15 cellular contexts compared by ENCODE assay signal in the genomic region with DNA sequence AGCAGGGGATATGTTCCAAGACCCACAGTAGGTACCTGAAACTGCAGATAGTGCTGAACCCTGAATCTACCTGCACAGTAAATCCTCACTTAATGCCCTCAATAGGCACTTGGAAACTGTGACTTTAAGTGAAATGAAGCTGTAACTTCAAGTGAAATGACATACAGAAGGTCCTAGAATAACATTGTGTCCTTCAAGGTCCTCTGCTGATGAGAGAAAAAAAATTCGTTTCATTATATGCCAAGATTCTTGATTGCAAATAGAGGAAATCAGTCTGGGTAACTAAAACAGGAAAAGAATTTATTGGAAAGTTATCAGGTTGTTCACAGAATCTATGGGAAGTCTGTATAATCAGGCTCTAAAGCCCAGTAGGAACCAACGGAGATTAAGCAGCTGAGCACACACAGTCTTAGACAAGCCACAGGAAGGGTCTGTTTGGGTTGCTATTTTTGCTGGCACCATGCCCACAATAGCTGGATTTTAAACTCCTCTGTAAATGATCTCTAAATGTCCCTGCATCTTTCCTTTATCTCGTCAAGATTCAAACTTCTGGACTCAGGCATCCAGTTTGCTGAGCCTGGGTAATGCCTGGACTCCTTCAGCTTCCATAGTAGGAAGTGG. TPM values are rescaled to one million over a fixed set of nuclear protein-coding genes. Genes with fewer than 3 reads are reported as not detected.
DNase-seq lines count a peak whose midpoint lies in the region; ATAC-seq and TF ChIP-seq lines count a peak whose summit lies in the region.
"Had no signal": no experiment of that assay in that cellular context is flagged by ENCODE, and none has a peak within 500 bp of the region (broad histone marks: within the 10 kb centered on the region; RNA-seq: fewer than 3 reads in every experiment).

No MANE protein-coding gene starts in this region.

- no peaks in the 10 kb centered on the region for H4K20me1 ChIP-seq in IMR-90 (ENCODE audit: insufficient read depth, low read length)

- 0 out of 2 replicates have a peak, but pooled peaks cover 3% of the 10 kb centered on the region for H3K9me1 ChIP-seq in IMR-90 (ENCODE audit: insufficient read depth, low read length)

- no peak overlapping the region for H2BK15ac ChIP-seq in IMR-90 (ENCODE audit: low read depth, low read length)

- no peak overlapping the region for H2BK20ac ChIP-seq in IMR-90 (ENCODE audit: low read depth, low read length)

- H3K4me3 Mint-ChIP-seq in chondrocyte (ENCODE audit: unreplicated experiment): no peak overlapping the region
- no peak overlapping the region for H3K4me3 Mint-ChIP-seq in mesothelial cell of epicardium
- H3K4me3 Mint-ChIP-seq: CD4-positive, alpha-beta T cell; immature natural killer cell; naive B cell; T-cell had no signal

- no peak for TF ChIP-seq EP300 in transverse colon (IDR thresholded peaks at IDR 0.05; ENCODE audit: low read depth)

- H3K27me3 ChIP-seq in IMR-90 (ENCODE audit: control insufficient read depth, insufficient read depth, low read length): no peaks in the 10 kb centered on the region
- no peaks in the 10 kb centered on the region for H3K27me3 ChIP-seq in transverse colon
- H3K27me3 ChIP-seq: tibial artery had no signal

- no peak overlapping the region for H2BK5ac ChIP-seq in IMR-90 (ENCODE audit: low read depth, low read length, poor library complexity, severe bottlenecking)

- no peak overlapping the region for H3K4ac ChIP-seq in IMR-90 (ENCODE audit: low read depth, low read length)

- H3K4me2 ChIP-seq in IMR-90 (ENCODE audit: low read depth, low read length): no peak overlapping the region

- TF ChIP-seq POLR2A in IMR-90 (IDR thresholded peaks at IDR 0.05; ENCODE audit: low read depth, low read length) (no peak), transverse colon (IDR thresholded peaks at IDR 0.05) (no peak)

- peaks cover 0 to 5% of the 10 kb centered on the region in 2 experiments; a peak in 2 of 4 replicates for H3K79me1 ChIP-seq in IMR-90 (ENCODE audit: low read depth in 1 of 2, low read length in 2 of 2)

- H3K4me1 ChIP-seq in IMR-90 (ENCODE audit: control insufficient read depth, insufficient read depth, low read length) (peaks cover 4% of the 10 kb centered on the region), transverse colon (no peaks in the 10 kb centered on the region)
- H3K4me1 ChIP-seq: tibial artery had no signal

- H3K27me3 Mint-ChIP-seq in chondrocyte (ENCODE audit: low read depth) (no peaks in the 10 kb centered on the region), mesothelial cell of epicardium (ENCODE audit: low read depth) (no peaks in the 10 kb centered on the region)
- H3K27me3 Mint-ChIP-seq: CD4-positive, alpha-beta T cell; naive B cell; T-cell had no signal

- TF ChIP-seq CTCF in IMR-90 (conservative IDR thresholded peaks at IDR 0.05; ENCODE audit: low read depth, low read length) (no peak), chondrocyte (IDR thresholded peaks at IDR 0.05) (no peak), mesothelial cell of epicardium (IDR thresholded peaks at IDR 0.05; ENCODE audit: unreplicated experiment) (no peak), transverse colon (IDR thresholded peaks at IDR 0.05) (no peak)

- POLR2A ChIA-PET in IMR-90 (lab: Charles Lee; ENCODE audit: unreplicated experiment): no interaction called here

- no CpG with 5 or more reads among the region's 3 CpGs for WGBS in IMR-90 (ENCODE audit: extremely low coverage in 2 of 2, insufficient read length in 1 of 2), 2 experiments
- WGBS in transverse colon (ENCODE audit: low coverage in 1 of 2), 2 donors: 10 to 45% methylated on average over 2 to 3 of the region's 3 CpGs

- intact Hi-C loops in IMR-90 (cut with micrococcal nuclease) (no loop called here), transverse colon (cut with DNase I; ENCODE audit: low total_unique reads) (no loop called here)

- peak overlapping the region; percentile 38 for H3K27ac Mint-ChIP-seq in chondrocyte (ENCODE audit: unreplicated experiment)
- H3K27ac Mint-ChIP-seq in mesothelial cell of epicardium: peak overlapping the region; percentile 52
- H3K27ac Mint-ChIP-seq: CD4-positive, alpha-beta T cell; immature natural killer cell; naive B cell; T-cell had no signal

- DNase-seq in IMR-90 (peak; percentile 35), NCI-H2196 treated with DMSO at 0.1 percent for 48 hours (lab: John Stamatoyannopoulos, UW; ENCODE audit: unreplicated experiment) (peak; percentile 6), chondrocyte (ENCODE audit: low spot score) (no peak), mesothelial cell of epicardium (ENCODE audit: low spot score in 2 of 2, unreplicated experiment in 2 of 2) (no peak), KG1 (lab: John Stamatoyannopoulos, UW) (no peak), transverse colon (no peak), mucosa of gallbladder (ENCODE audit: low spot score) (no peak), ecto neural progenitor cell (ENCODE audit: low spot score) (no peak)
- DNase-seq: activated CD4-positive, alpha-beta T cell treated with anti-CD3 and anti-CD28 coated beads, Interleukin-2, amount 50 U/mL, for 1 hour; CD4-positive, alpha-beta T cell; immature natural killer cell; naive B cell; T-cell; tibial artery had no signal

- no peak overlapping the region for H3K14ac ChIP-seq in IMR-90 (replicated peaks; ENCODE audit: low read depth, low read length)

- H3K4me3 ChIP-seq in IMR-90 (ENCODE audit: insufficient read depth, low read depth, low read length) (no peak overlapping the region), transverse colon (no peak overlapping the region)
- H3K4me3 ChIP-seq: skin epidermis, tibial artery had no signal

- no peak overlapping the region for H4K5ac ChIP-seq in IMR-90 (ENCODE audit: low read depth, low read length)

- no peak overlapping the region for H2AK9ac ChIP-seq in IMR-90 (replicated peaks; ENCODE audit: low read depth, low read length, poor library complexity)

- no peak overlapping the region; the same call in 1 of the 2 replicates for H2BK120ac ChIP-seq in IMR-90 (ENCODE audit: low read depth, low read length)

- H4K91ac ChIP-seq in IMR-90 (ENCODE audit: insufficient read depth, low read depth, low read length): no peak overlapping the region

- no peak overlapping the region for H3K9ac ChIP-seq in IMR-90 (ENCODE audit: low read depth, low read length)

- no peaks in the 10 kb centered on the region for H3K9me3 Mint-ChIP-seq in chondrocyte (ENCODE audit: low read depth)
- H3K9me3 Mint-ChIP-seq in mesothelial cell of epicardium: no peaks in the 10 kb centered on the region
- H3K9me3 Mint-ChIP-seq: CD4-positive, alpha-beta T cell; immature natural killer cell; naive B cell; T-cell had no signal

- TF ChIP-seq RAD21 in IMR-90 (IDR thresholded peaks at IDR 0.05; ENCODE audit: low read length): no peak

- peak; percentile 42; the same call in 1 of the 2 replicates for ATAC-seq in IMR-90 (ENCODE audit: low read depth)
- ATAC-seq: T-cell had no signal

- BruUV-seq in IMR-90 (replicated peaks; lab: Mats Ljungman, UMichigan): no TSS peak

- no peak overlapping the region for H4K8ac ChIP-seq in IMR-90 (ENCODE audit: low read depth in 2 of 2, low read length in 2 of 2)

- in situ Hi-C loops in IMR-90 (cut with MboI; ENCODE audit: low sequenced_read_pairs): no loop called here
- in situ Hi-C loops in transverse colon (cut with MboI; ENCODE audit: low pct_ligation_motif_present in 1 of 4, low pct_unique_long_range_greater_than_20kb in 1 of 4, low sequenced_read_pairs in 3 of 4): no loop called here

- H3K4me1 Mint-ChIP-seq in chondrocyte (ENCODE audit: low read depth) (peaks cover 23% of the 10 kb centered on the region), mesothelial cell of epicardium (no peaks in the 10 kb centered on the region)

- H3K27ac ChIP-seq in IMR-90 (ENCODE audit: insufficient read depth, low read length): no peak overlapping the region
- H3K27ac ChIP-seq in transverse colon: no peak overlapping the region
- H3K27ac ChIP-seq: skin epidermis, tibial artery had no signal

- no peak overlapping the region for H2AFZ ChIP-seq in IMR-90 (replicated peaks; ENCODE audit: low read length, poor library complexity)

- no peak overlapping the region for H3K23ac ChIP-seq in IMR-90 (ENCODE audit: low read depth, low read length)

- H3K56ac ChIP-seq in IMR-90 (ENCODE audit: extremely low read depth, insufficient read depth, low read length): no peak overlapping the region

- H3K9me3 ChIP-seq in IMR-90 (ENCODE audit: control insufficient read depth, insufficient read depth, low read length): no peaks in the 10 kb centered on the region
- H3K9me3 ChIP-seq in transverse colon: no peaks in the 10 kb centered on the region
- H3K9me3 ChIP-seq: tibial artery had no signal

- H3K18ac ChIP-seq in IMR-90 (ENCODE audit: low read depth, low read length): no peak overlapping the region

- H3K36me3 ChIP-seq in IMR-90 (ENCODE audit: control insufficient read depth, insufficient read depth, low read length) (peaks cover 18% of the 10 kb centered on the region), transverse colon (peaks cover 0 to 32% (median 4%) of the 10 kb centered on the region in 4 donors)

- H3K36me3 Mint-ChIP-seq in chondrocyte (ENCODE audit: low read depth): peaks cover 26% of the 10 kb centered on the region
- peaks cover 48% of the 10 kb centered on the region for H3K36me3 Mint-ChIP-seq in mesothelial cell of epicardium

- no peak overlapping the region for H2AK5ac ChIP-seq in IMR-90 (ENCODE audit: low read depth, low read length)

- dilution Hi-C loops in IMR-90 (cut with HindIII; ENCODE audit: low sequenced_read_pairs, unreplicated experiment): no loop called here

- CTCF ChIA-PET in IMR-90 (lab: Yijun Ruan, JAX): no interaction called here

TF ChIP-seq in IMR-90, 13 proteins besides CTCF, POLR2A, EP300 and RAD21 (continues in another document):
- TF ChIP-seq FOS (IDR thresholded peaks at IDR 0.05; ENCODE audit: low read depth, low read length) (no peak), SMC3 (IDR thresholded peaks at IDR 0.05; ENCODE audit: low read depth, low read length) (no peak), MAZ (IDR thresholded peaks at IDR 0.05; ENCODE audit: borderline replicate concordance, low read depth, low read length) (no peak)
- TF ChIP-seq, protein P1, sequence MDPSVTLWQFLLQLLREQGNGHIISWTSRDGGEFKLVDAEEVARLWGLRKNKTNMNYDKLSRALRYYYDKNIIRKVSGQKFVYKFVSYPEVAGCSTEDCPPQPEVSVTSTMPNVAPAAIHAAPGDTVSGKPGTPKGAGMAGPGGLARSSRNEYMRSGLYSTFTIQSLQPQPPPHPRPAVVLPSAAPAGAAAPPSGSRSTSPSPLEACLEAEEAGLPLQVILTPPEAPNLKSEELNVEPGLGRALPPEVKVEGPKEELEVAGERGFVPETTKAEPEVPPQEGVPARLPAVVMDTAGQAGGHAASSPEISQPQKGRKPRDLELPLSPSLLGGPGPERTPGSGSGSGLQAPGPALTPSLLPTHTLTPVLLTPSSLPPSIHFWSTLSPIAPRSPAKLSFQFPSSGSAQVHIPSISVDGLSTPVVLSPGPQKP (IDR thresholded peaks at IDR 0.05; ENCODE audit: borderline replicate concordance, low read depth, low read length): no peak

RNA-seq across cellular contexts. Expression of gene EXOC4, which starts 57.5 kb away (rescaled TPM):
- total RNA-seq in IMR-90 (2012; rRNA removed) (85.5 and 94.6 TPM in 2 replicates), chondrocyte (67.7 to 97.9 TPM (median 73.8 TPM) in 3 replicates), mesothelial cell of epicardium (105 to 111 TPM (median 106 TPM) in 3 replicates), transverse colon (100 to 1,000 TPM in 2 of 4 donors, 10 to 100 TPM in 2; 82.4 to 204 (median 128) TPM), mucosa of gallbladder (71.3 TPM)
- polyA plus RNA-seq in IMR-90 (2012; rRNA removed): 25.4 and 31.5 TPM in 2 replicates
- 9.3 and 11.8 TPM in 2 replicates for polyA plus RNA-seq in IMR-90 (2012; cell fraction: cytosol; rRNA removed)
- polyA plus RNA-seq in IMR-90 (2012; cell fraction: nucleus; rRNA removed; ENCODE audit: low replicate concordance): 3.9 and 16.8 TPM in 2 replicates

Comparison
In these comparisons a context has a peak if more than half of its experiments do, and no peak if none do; other contexts are left out.
1. DNase-seq: peak in IMR-90 (single experiment) and NCI-H2196 treated with DMSO at 0.1 percent for 48 hours (single experiment); none in chondrocyte (single experiment), mesothelial cell of epicardium (0 of 2), KG1 (single experiment), transverse colon (single experiment), mucosa of gallbladder (single experiment) and ecto neural progenitor cell (single experiment).